ENCODE assay signal across 18 cellular contexts in the genomic region with DNA sequence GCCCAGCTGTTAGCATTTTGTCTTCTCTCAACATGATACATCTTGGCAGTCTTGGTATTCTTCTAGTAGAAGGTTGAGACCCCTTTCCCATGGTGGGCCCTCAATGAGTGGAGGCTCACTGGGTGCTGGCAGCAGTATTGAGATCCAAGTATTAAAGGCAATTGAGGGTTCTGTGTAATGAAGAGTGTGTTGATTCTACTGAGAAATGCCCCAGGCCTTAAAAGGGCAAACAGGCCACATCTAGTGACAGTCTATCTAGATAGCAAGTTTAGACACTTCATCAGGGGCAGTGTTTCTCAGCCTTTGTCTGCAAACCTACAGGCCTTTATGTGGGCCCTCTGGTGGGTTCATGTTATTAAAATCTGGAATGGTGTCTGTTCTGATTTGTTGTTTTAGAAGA. TPM values are rescaled to one million over a fixed set of nuclear protein-coding genes. Genes with fewer than 3 reads are reported as not detected.
DNase-seq lines count a peak whose midpoint lies in the region; ATAC-seq and TF ChIP-seq lines count a peak whose summit lies in the region.
"Had no signal": no experiment of that assay in that cellular context is flagged by ENCODE, and none has a peak within 500 bp of the region (broad histone marks: within the 10 kb centered on the region; RNA-seq: fewer than 3 reads in every experiment).

No MANE protein-coding gene starts in this region.

- H3K9ac ChIP-seq in mesendoderm (ENCODE audit: low read length) (no peak overlapping the region), smooth muscle cell (ENCODE audit: low read depth) (peak overlapping the region; percentile 12)

- H3K4me1 ChIP-seq in ascending aorta: no peaks in the 10 kb centered on the region
- peaks cover 7% of the 10 kb centered on the region for H3K4me1 ChIP-seq in mesendoderm (ENCODE audit: control insufficient read depth, low read depth, low read length)
- H3K4me1 ChIP-seq in smooth muscle cell (ENCODE audit: low read depth): peaks cover 22% of the 10 kb centered on the region
- H3K4me1 ChIP-seq: BE2C had no signal

- no peak overlapping the region for H2BK120ac ChIP-seq in mesendoderm (ENCODE audit: low read depth, low read length)

- H3K79me2 ChIP-seq in mesendoderm (ENCODE audit: control insufficient read depth, insufficient read depth, low read length) (peaks cover 4% of the 10 kb centered on the region), smooth muscle cell (ENCODE audit: low read depth) (peaks cover 90% of the 10 kb centered on the region)

- H2AFZ ChIP-seq in smooth muscle cell (ENCODE audit: low read depth): no peak overlapping the region

- peak overlapping the region; percentile 51 for H3K18ac ChIP-seq in mesendoderm (ENCODE audit: low read length)

- peaks cover 9% of the 10 kb centered on the region for H3K79me1 ChIP-seq in mesendoderm (ENCODE audit: low read length)

- peaks cover 28% of the 10 kb centered on the region for H3F3A ChIP-seq in smooth muscle cell (ENCODE audit: low read depth)

- H3K36me3 ChIP-seq in ascending aorta (no peaks in the 10 kb centered on the region), mesendoderm (ENCODE audit: control insufficient read depth, insufficient read depth, low read length) (no peaks in the 10 kb centered on the region), smooth muscle cell (ENCODE audit: low read depth) (no peaks in the 10 kb centered on the region)
- H3K36me3 ChIP-seq: BE2C had no signal

- H3K56ac ChIP-seq in mesendoderm (ENCODE audit: low read length): no peak overlapping the region

- H3K4me3 Mint-ChIP-seq in HFFc6: no peak overlapping the region
- H3K4me3 Mint-ChIP-seq in activated CD8-positive, alpha-beta T cell treated with anti-CD3 and anti-CD28 coated beads, Interleukin-2, amount 10 ng/mL, durations not matched to agents 7 days and 5 days: no peak overlapping the region
- H3K4me3 Mint-ChIP-seq: H9 had no signal

- H3K27ac ChIP-seq in ascending aorta: peak overlapping the region; percentile 1 to 33
- no peak overlapping the region for H3K27ac ChIP-seq in mesendoderm (ENCODE audit: low read depth, low read length)
- peak overlapping the region; percentile 86 for H3K27ac ChIP-seq in smooth muscle cell (ENCODE audit: low read depth)

- H3K36me3 Mint-ChIP-seq in HFFc6 (ENCODE audit: low read depth): peaks cover 24% of the 10 kb centered on the region
- H3K36me3 Mint-ChIP-seq in activated CD8-positive, alpha-beta T cell treated with anti-CD3 and anti-CD28 coated beads, Interleukin-2, amount 10 ng/mL, durations not matched to agents 7 days and 5 days (ENCODE audit: low read depth): no peaks in the 10 kb centered on the region

- 0 out of 2 replicates have a peak overlapping the region, but pooled peaks have one; percentile 19 for H3K27ac Mint-ChIP-seq in HFFc6
- no peak overlapping the region for H3K27ac Mint-ChIP-seq in activated CD8-positive, alpha-beta T cell treated with anti-CD3 and anti-CD28 coated beads, Interleukin-2, amount 10 ng/mL, durations not matched to agents 7 days and 5 days

- intact Hi-C loops in ascending aorta (cut with DNase I): no loop called here
- intact Hi-C loops in Right ventricle myocardium superior (cut with DNase I): no loop called here

- H3K9me3 ChIP-seq in ascending aorta (no peaks in the 10 kb centered on the region), smooth muscle cell (replicated peaks; ENCODE audit: low read depth) (no peaks in the 10 kb centered on the region)
- H3K9me3 ChIP-seq: BE2C had no signal

- no peak for DNase-seq in HFFc6
- DNase-seq in ascending aorta (ENCODE audit: low spot score in 2 of 2): no peak
- peak; percentile 16 for DNase-seq in mesendoderm
- no peak for DNase-seq in smooth muscle cell (lab: John Stamatoyannopoulos, UW; ENCODE audit: unreplicated experiment)
- no peak for DNase-seq in NCI-H524 treated with DMSO at 0.1 percent for 48 hours (lab: John Stamatoyannopoulos, UW)
- no peak for DNase-seq in Right ventricle myocardium superior
- DNase-seq in activated CD8-positive, alpha-beta T cell treated with anti-CD3 and anti-CD28 coated beads, Interleukin-2, amount 10 ng/mL, durations not matched to agents 7 days and 5 days: no peak
- DNase-seq: BE2C, DMS79, H9, KG1, MV-4-11, NCI-H1105 treated with DMSO at 0.1 percent for 48 hours, NCI-H1694, NCI-H2081, NCI-H2171 treated with DMSO at 0.1 percent for 48 hours, NCI-H526 had no signal

- H3K4me2 ChIP-seq in mesendoderm (ENCODE audit: low read length) (no peak overlapping the region), smooth muscle cell (peak overlapping the region; percentile 71)

- no peak overlapping the region for H4K5ac ChIP-seq in mesendoderm (ENCODE audit: low read length)

- TF ChIP-seq CTCF in HFFc6 (IDR thresholded peaks at IDR 0.05) (no peak), ascending aorta (IDR thresholded peaks at IDR 0.05) (no peak), smooth muscle cell (IDR thresholded peaks at IDR 0.05; ENCODE audit: borderline replicate concordance, insufficient read depth, poor library complexity, severe bottlenecking) (no peak)

- H3K4me3 ChIP-seq in ascending aorta (no peak overlapping the region), mesendoderm (ENCODE audit: low read length) (no peak overlapping the region), smooth muscle cell (no peak overlapping the region)

- no peak overlapping the region for H3K23ac ChIP-seq in mesendoderm (ENCODE audit: low read length)

- peaks cover 53% of the 10 kb centered on the region for H4K20me1 ChIP-seq in smooth muscle cell (ENCODE audit: low read depth)

- no peak overlapping the region for H2BK5ac ChIP-seq in mesendoderm (ENCODE audit: low read length)

- H3K27me3 ChIP-seq in ascending aorta (no peaks in the 10 kb centered on the region), mesendoderm (ENCODE audit: insufficient read depth, low read length, poor library complexity) (no peaks in the 10 kb centered on the region), smooth muscle cell (ENCODE audit: low read depth) (no peaks in the 10 kb centered on the region)

- ATAC-seq in Right ventricle myocardium superior (ENCODE audit: poor library complexity): no peak
- ATAC-seq in activated CD8-positive, alpha-beta T cell treated with anti-CD3 and anti-CD28 coated beads, Interleukin-2, amount 10 ng/mL, durations not matched to agents 7 days and 5 days: no peak
- ATAC-seq: Right ventricle myocardium inferior had no signal

- no peak overlapping the region for H4K8ac ChIP-seq in mesendoderm (ENCODE audit: low read depth, low read length)

- POLR2A ChIA-PET in activated CD8-positive, alpha-beta T cell treated with anti-CD3 and anti-CD28 coated beads, Interleukin-2, amount 10 ng/mL, durations not matched to agents 7 days and 5 days (lab: Charles Lee): no interaction called here

- no peaks in the 10 kb centered on the region for H3K9me3 Mint-ChIP-seq in HFFc6
- no peaks in the 10 kb centered on the region for H3K9me3 Mint-ChIP-seq in activated CD8-positive, alpha-beta T cell treated with anti-CD3 and anti-CD28 coated beads, Interleukin-2, amount 10 ng/mL, durations not matched to agents 7 days and 5 days (ENCODE audit: insufficient read depth)
- H3K9me3 Mint-ChIP-seq: H9 had no signal

- no peaks in the 10 kb centered on the region for H3K27me3 Mint-ChIP-seq in HFFc6 (ENCODE audit: insufficient read depth)
- H3K27me3 Mint-ChIP-seq in activated CD8-positive, alpha-beta T cell treated with anti-CD3 and anti-CD28 coated beads, Interleukin-2, amount 10 ng/mL, durations not matched to agents 7 days and 5 days (ENCODE audit: low read depth): no peaks in the 10 kb centered on the region

- H3K4ac ChIP-seq in mesendoderm (ENCODE audit: low read depth, low read length): no peak overlapping the region

- no peak overlapping the region for H2BK15ac ChIP-seq in mesendoderm (replicated peaks; ENCODE audit: low read depth)

- peaks cover 54% of the 10 kb centered on the region for H3K4me1 Mint-ChIP-seq in HFFc6 (ENCODE audit: low read depth)
- peaks cover 2% of the 10 kb centered on the region for H3K4me1 Mint-ChIP-seq in activated CD8-positive, alpha-beta T cell treated with anti-CD3 and anti-CD28 coated beads, Interleukin-2, amount 10 ng/mL, durations not matched to agents 7 days and 5 days (ENCODE audit: low read depth)

- no peak overlapping the region for H2AK5ac ChIP-seq in mesendoderm (ENCODE audit: low read length)

- CTCF ChIA-PET in activated CD8-positive, alpha-beta T cell treated with anti-CD3 and anti-CD28 coated beads, Interleukin-2, amount 10 ng/mL, durations not matched to agents 7 days and 5 days (lab: Charles Lee): no interaction called here

RNA-seq across cellular contexts. Expression of gene PPP2R3A, which starts 9.5 kb away (rescaled TPM):
- total RNA-seq in HFFc6 (2021; fragmentation: NEBNext Ultra II Directional; extraction: Animal tissue kit (Norgen Biotek cat#: 25700)): 10 to 100 TPM; 21.2 to 26.1 (median 24.8) TPM
- total RNA-seq in ascending aorta (10.5 TPM), smooth muscle cell (21.3 and 24.7 TPM in 2 replicates), Right ventricle myocardium superior (98.1 TPM)
- 6.2 TPM for polyA plus RNA-seq in mesendoderm (2013, experiment 1 of 2)
- 6.1 TPM for polyA plus RNA-seq in mesendoderm (2013, experiment 2 of 2)
- polyA plus RNA-seq in smooth muscle cell: 7.6 and 8.0 TPM in 2 replicates
- under 1 TPM; 0.05 to 0.21 TPM for total RNA-seq in activated CD8-positive, alpha-beta T cell treated with anti-CD3 and anti-CD28 coated beads, Interleukin-2, amount 10 ng/mL, durations not matched to agents 7 days and 5 days
